In genomic region chr13:53110614-53111013, GRCh38 we compare ENCODE assay signal across 20 cellular contexts.
DNase-seq lines count a peak whose midpoint lies in the region; ATAC-seq and TF ChIP-seq lines count a peak whose summit lies in the region.
"Had no signal": no experiment of that assay in that cellular context is flagged by ENCODE, and none has a peak within 500 bp of the region (broad histone marks: within the 10 kb centered on the region; RNA-seq: fewer than 3 reads in every experiment).

No MANE protein-coding gene starts in this region.

- CTCF ChIA-PET in CD8-positive, alpha-beta memory T cell (lab: Charles Lee), result no interaction called here

- H3K23ac ChIP-seq in neuronal stem cell (ENCODE audit: low read depth, low read length, poor library complexity), result no peak overlapping the region

- H3K4me1 ChIP-seq in BLaER1, result peaks cover 9% of the 10 kb centered on the region
- peaks cover 0 to 12% (median 9%) of the 10 kb centered on the region in 10 experiments; a peak in 15 of 20 replicates for H3K4me1 ChIP-seq in BLaER1 treated with 17β-estradiol and CSF1 and Interleukin-3, amounts not matched to agents 10 nM and 100 nM
- peaks cover 4% of the 10 kb centered on the region; the same call in 1 of the 2 replicates for H3K4me1 ChIP-seq in OCI-LY3 (ENCODE audit: low read length)
- no peaks in the 10 kb centered on the region for H3K4me1 ChIP-seq in neuronal stem cell (ENCODE audit: control insufficient read depth in 2 of 2, insufficient read depth in 1 of 2, low read depth in 1 of 2, low read length in 2 of 2)
- H3K4me1 ChIP-seq in CD8-positive, alpha-beta memory T cell (ENCODE audit: insufficient read depth, low read length), result no peaks in the 10 kb centered on the region
- H3K4me1 ChIP-seq: BE2C, Caco-2 had no signal

- no peak overlapping the region for H2BK15ac ChIP-seq in neuronal stem cell (ENCODE audit: low read length)

- H3K27ac ChIP-seq in BLaER1 (no peak overlapping the region), OCI-LY3 (ENCODE audit: low read length) (no peak overlapping the region), neuronal stem cell (replicated peaks; ENCODE audit: low read length) (no peak overlapping the region)
- no peak overlapping the region for H3K27ac ChIP-seq in BLaER1 treated with 17β-estradiol and CSF1 and Interleukin-3, amounts not matched to agents 10 nM and 100 nM
- H3K27ac ChIP-seq in CD8-positive, alpha-beta memory T cell (ENCODE audit: low read depth, low read length), result no peak overlapping the region

- H3K4me2 ChIP-seq in BLaER1 (peak overlapping the region; percentile 47), OCI-LY3 (ENCODE audit: low read length) (peak overlapping the region; percentile 43), neuronal stem cell (ENCODE audit: insufficient read depth, low read length, poor library complexity, severe bottlenecking) (no peak overlapping the region)
- H3K4me2 ChIP-seq in BLaER1 treated with 17β-estradiol and CSF1 and Interleukin-3, amounts not matched to agents 10 nM and 100 nM, result peak overlapping the region in 8 of 11 experiments; percentile 31 to 57 (median 44); a peak in 13 of 22 replicates

- H3K27me3 ChIP-seq in BLaER1, result no peaks in the 10 kb centered on the region
- H3K27me3 ChIP-seq in BLaER1 treated with 17β-estradiol and CSF1 and Interleukin-3, amounts not matched to agents 10 nM and 100 nM, result no peaks in the 10 kb centered on the region
- no peaks in the 10 kb centered on the region for H3K27me3 ChIP-seq in OCI-LY3 (ENCODE audit: low read depth, low read length)
- no peaks in the 10 kb centered on the region for H3K27me3 ChIP-seq in neuronal stem cell (ENCODE audit: control insufficient read depth in 3 of 3, insufficient read depth in 3 of 3, low read depth in 1 of 3, low read length in 3 of 3)
- no peaks in the 10 kb centered on the region for H3K27me3 ChIP-seq in CD8-positive, alpha-beta memory T cell (ENCODE audit: insufficient read depth, low read length, poor library complexity, severe bottlenecking)
- H3K27me3 ChIP-seq: BE2C had no signal

- H3K27me3 Mint-ChIP-seq in CD8-positive, alpha-beta memory T cell, result no peaks in the 10 kb centered on the region
- H3K27me3 Mint-ChIP-seq: CD4-positive, alpha-beta memory T cell; CD4-positive, CD25-positive, alpha-beta regulatory T cell had no signal

- no peak overlapping the region for H2BK5ac ChIP-seq in neuronal stem cell (ENCODE audit: low read length)

- no peak overlapping the region for H3K14ac ChIP-seq in neuronal stem cell (ENCODE audit: low read length)

- H3K79me1 ChIP-seq in neuronal stem cell (ENCODE audit: low read depth, low read length), result no peaks in the 10 kb centered on the region

- no peak overlapping the region for H3K4ac ChIP-seq in neuronal stem cell (ENCODE audit: low read length)

- no peak for ATAC-seq in GM21737 (IDR thresholded peaks at IDR 0.05; ENCODE audit: unreplicated experiment)
- ATAC-seq: GM12878 had no signal

- TF ChIP-seq CTCF in OCI-LY3 (IDR thresholded peaks at IDR 0.05; ENCODE audit: low read depth, low read length), result no peak

- H3K4me3 Mint-ChIP-seq in CD8-positive, alpha-beta memory T cell, result no peak overlapping the region
- H3K4me3 Mint-ChIP-seq: CD14-positive monocyte; CD4-positive, alpha-beta memory T cell; CD4-positive, CD25-positive, alpha-beta regulatory T cell had no signal

- H3K36me3 ChIP-seq in BLaER1 (no peaks in the 10 kb centered on the region), OCI-LY3 (replicated peaks; ENCODE audit: low read depth, low read length) (no peaks in the 10 kb centered on the region), neuronal stem cell (replicated peaks in 1 of 2; ENCODE audit: control insufficient read depth in 2 of 2, insufficient read depth in 2 of 2, low read length in 2 of 2) (no peaks in the 10 kb centered on the region)
- no peaks in the 10 kb centered on the region for H3K36me3 ChIP-seq in BLaER1 treated with 17β-estradiol and CSF1 and Interleukin-3, amounts not matched to agents 10 nM and 100 nM
- H3K36me3 ChIP-seq in CD8-positive, alpha-beta memory T cell (ENCODE audit: insufficient read depth, low read length), result no peaks in the 10 kb centered on the region
- H3K36me3 ChIP-seq: BE2C had no signal

- H4K20me1 ChIP-seq in BLaER1, result no peaks in the 10 kb centered on the region
- H4K20me1 ChIP-seq in BLaER1 treated with 17β-estradiol and CSF1 and Interleukin-3, amounts not matched to agents 10 nM and 100 nM, result no peaks in the 10 kb centered on the region
- H4K20me1 ChIP-seq in OCI-LY3 (ENCODE audit: insufficient read depth, low read length), result no peaks in the 10 kb centered on the region

- H3K9ac ChIP-seq in BLaER1 (no peak overlapping the region), OCI-LY3 (ENCODE audit: low read length) (no peak overlapping the region), neuronal stem cell (ENCODE audit: low read depth, low read length, poor library complexity) (no peak overlapping the region)
- no peak overlapping the region for H3K9ac ChIP-seq in BLaER1 treated with 17β-estradiol and CSF1 and Interleukin-3, amounts not matched to agents 10 nM and 100 nM

- H2BK120ac ChIP-seq in neuronal stem cell (ENCODE audit: low read depth, low read length), result peak overlapping the region; percentile 23

- POLR2A ChIA-PET in CD8-positive, alpha-beta memory T cell (lab: Charles Lee), result no interaction called here

- H2AFZ ChIP-seq in OCI-LY3 (ENCODE audit: low read depth, low read length) (0 out of 2 replicates have a peak overlapping the region, but pooled peaks have one; percentile 30), neuronal stem cell (ENCODE audit: low read length) (no peak overlapping the region)

- H3K9me3 Mint-ChIP-seq in CD8-positive, alpha-beta memory T cell, result peaks cover 0 to 3% (median 0%) of the 10 kb centered on the region in 5 donors

- DNase-seq in neuronal stem cell (ENCODE audit: low spot score) (no peak), GM03348 (ENCODE audit: low spot score) (no peak)
- DNase-seq in CD8-positive, alpha-beta memory T cell, result no peak
- no peak for DNase-seq in activated CD8-positive, alpha-beta memory T cell treated with anti-CD3 and anti-CD28 coated beads, Interleukin-2, amount 50 U/mL, for 48 hours
- DNase-seq: 8988T; ACHN; BE2C; C1 segment of cervical spinal cord; Caco-2; Calu3; CD4-positive, alpha-beta memory T cell; CD4-positive, CD25-positive, alpha-beta regulatory T cell; DMS79 treated with DMSO at 0.1 percent for 48 hours; GF-D8 had no signal

- H4K91ac ChIP-seq in neuronal stem cell (ENCODE audit: low read depth, low read length, poor library complexity), result no peak overlapping the region

- no peaks in the 10 kb centered on the region for H3K4me1 Mint-ChIP-seq in CD8-positive, alpha-beta memory T cell
- H3K4me1 Mint-ChIP-seq: CD14-positive monocyte; CD4-positive, alpha-beta memory T cell; CD4-positive, CD25-positive, alpha-beta regulatory T cell had no signal

- WGBS in neuronal stem cell (ENCODE audit: extremely low coverage in 2 of 2, insufficient read length in 2 of 2, insufficient replicate concordance in 1 of 2), 2 donors, result no CpG with 5 or more reads among the region's 4 CpGs

- H3K79me2 ChIP-seq in OCI-LY3 (ENCODE audit: low read length), result no peaks in the 10 kb centered on the region

- no peak overlapping the region for H3K18ac ChIP-seq in neuronal stem cell (ENCODE audit: low read length)

- H3K9me3 ChIP-seq in BLaER1, result no peaks in the 10 kb centered on the region
- H3K9me3 ChIP-seq in BLaER1 treated with 17β-estradiol and CSF1 and Interleukin-3, amounts not matched to agents 10 nM and 100 nM (replicated peaks in 1 of 11), result no peaks in the 10 kb centered on the region
- no peaks in the 10 kb centered on the region for H3K9me3 ChIP-seq in OCI-LY3 (ENCODE audit: insufficient read depth, low read length)
- H3K9me3 ChIP-seq in neuronal stem cell (replicated peaks in 1 of 2; ENCODE audit: control insufficient read depth in 2 of 2, insufficient read depth in 1 of 2, low read depth in 1 of 2, low read length in 2 of 2), result no peaks in the 10 kb centered on the region
- no peaks in the 10 kb centered on the region for H3K9me3 ChIP-seq in CD8-positive, alpha-beta memory T cell (ENCODE audit: low read length)
- H3K9me3 ChIP-seq: BE2C, Caco-2 had no signal

- H4K8ac ChIP-seq in neuronal stem cell (ENCODE audit: low read depth, low read length), result no peak overlapping the region

- no peak overlapping the region for H2BK12ac ChIP-seq in neuronal stem cell (ENCODE audit: low read length)

- H3K4me3 ChIP-seq in BLaER1 (no peak overlapping the region), OCI-LY3 (ENCODE audit: low read length) (no peak overlapping the region), neuronal stem cell (ENCODE audit: low read length in 2 of 2) (no peak overlapping the region)
- H3K4me3 ChIP-seq in BLaER1 treated with 17β-estradiol and CSF1 and Interleukin-3, amounts not matched to agents 10 nM and 100 nM, result no peak overlapping the region
- H3K4me3 ChIP-seq in CD8-positive, alpha-beta memory T cell (ENCODE audit: low read length), result no peak overlapping the region
- H3K4me3 ChIP-seq: GM12878 had no signal

- H2AK5ac ChIP-seq in neuronal stem cell (ENCODE audit: low read depth, low read length), result no peak overlapping the region

- H3K27ac Mint-ChIP-seq in CD8-positive, alpha-beta memory T cell, result no peak overlapping the region
- H3K27ac Mint-ChIP-seq: CD14-positive monocyte; CD4-positive, alpha-beta memory T cell; CD4-positive, CD25-positive, alpha-beta regulatory T cell had no signal

- no peaks in the 10 kb centered on the region for H3K36me3 Mint-ChIP-seq in CD8-positive, alpha-beta memory T cell
- H3K36me3 Mint-ChIP-seq: CD14-positive monocyte; CD4-positive, alpha-beta memory T cell; CD4-positive, CD25-positive, alpha-beta regulatory T cell had no signal
